ENCODE assay signal across 18 cellular contexts in genomic region chr13:99064624-99065249, GRCh38.
A peak's percentile ranks its signal among the peaks of the same experiment; 100 is the strongest.
DNase-seq lines count a peak whose midpoint lies in the region; ATAC-seq and TF ChIP-seq lines count a peak whose summit lies in the region.
"Had no signal": no experiment of that assay in that cellular context is flagged by ENCODE, and none has a peak within 500 bp of the region (broad histone marks: within the 10 kb centered on the region; RNA-seq: fewer than 3 reads in every experiment).

No MANE protein-coding gene starts in this region.

- peaks cover 10% of the 10 kb centered on the region for H3K36me3 Mint-ChIP-seq in T-helper 17 cell (ENCODE audit: low read depth)

- no peak for DNase-seq in stimulated activated naive CD8-positive, alpha-beta T cell treated with anti-CD3 and anti-CD28 coated beads, Interleukin-15, amount 100 ng/mL, for 72 hours
- no peak for DNase-seq in stimulated activated naive CD8-positive, alpha-beta T cell treated with anti-CD3 and anti-CD28 coated beads, Interleukin-15, Interleukin-2, amounts not matched to agents 100 U/mL and 50 U/mL, for 24 hours
- DNase-seq in T-helper 17 cell (no peak), kidney tubule cell (ENCODE audit: low spot score) (peak; percentile 43), NCI-H1436 treated with DMSO at 0.1 percent for 48 hours (lab: John Stamatoyannopoulos, UW) (no peak), colonic mucosa (no peak)
- DNase-seq: activated CD4-positive, CD25-positive, alpha-beta regulatory T cell treated with anti-CD3 and anti-CD28 coated beads, Interleukin-2, amount 50 U/mL, for 72 hours; activated CD8-positive, alpha-beta memory T cell treated with anti-CD3 and anti-CD28 coated beads, Interleukin-2, amount 50 U/mL, for 48 hours; activated gamma-delta T cell treated with Interleukin-2 at 50 U/mL for 16 hours; Calu3; endodermal cell; naive thymus-derived CD8-positive, alpha-beta T cell; stimulated activated CD4-positive, alpha-beta T cell treated with anti-CD3 and anti-CD28 coated beads, Interleukin-1b, Interleukin-23, amount 100 ng/mL, for 48 hours; upper lobe of right lung had no signal

- H3K27me3 ChIP-seq in colonic mucosa: no peaks in the 10 kb centered on the region
- H3K27me3 ChIP-seq: upper lobe of right lung had no signal

- H3K4me3 Mint-ChIP-seq in stimulated activated naive CD8-positive, alpha-beta T cell treated with anti-CD3 and anti-CD28 coated beads, Interleukin-15, amount 100 ng/mL, for 72 hours: no peak overlapping the region
- peak overlapping the region; percentile 62 for H3K4me3 Mint-ChIP-seq in T-helper 17 cell
- H3K4me3 Mint-ChIP-seq: endodermal cell had no signal

- no peak for ATAC-seq in stimulated activated naive CD8-positive, alpha-beta T cell treated with anti-CD3 and anti-CD28 coated beads, Interleukin-15, amount 100 ng/mL, for 72 hours
- no peak for ATAC-seq in stimulated activated naive CD8-positive, alpha-beta T cell treated with anti-CD3 and anti-CD28 coated beads, Interleukin-15, Interleukin-2, amounts not matched to agents 100 U/mL and 50 U/mL, for 24 hours
- no peak for ATAC-seq in T-helper 17 cell
- ATAC-seq in HG03039 (IDR thresholded peaks at IDR 0.05; ENCODE audit: unreplicated experiment): no peak
- ATAC-seq: naive thymus-derived CD8-positive, alpha-beta T cell; SK-N-SH treated with all-trans-retinoic acid at 6 μM for 48 hours; upper lobe of right lung had no signal

- intact Hi-C loops in colonic mucosa (cut with DNase I): no loop called here

- H3K4me1 Mint-ChIP-seq in stimulated activated naive CD8-positive, alpha-beta T cell treated with anti-CD3 and anti-CD28 coated beads, Interleukin-15, amount 100 ng/mL, for 72 hours: peaks cover 72% of the 10 kb centered on the region
- H3K4me1 Mint-ChIP-seq in T-helper 17 cell: peaks cover 47% of the 10 kb centered on the region

- H3K9me3 Mint-ChIP-seq in stimulated activated naive CD8-positive, alpha-beta T cell treated with anti-CD3 and anti-CD28 coated beads, Interleukin-15, amount 100 ng/mL, for 72 hours: no peaks in the 10 kb centered on the region
- H3K9me3 Mint-ChIP-seq: endodermal cell; stimulated activated naive CD8-positive, alpha-beta T cell treated with anti-CD3 and anti-CD28 coated beads, Interleukin-15, Interleukin-2, amounts not matched to agents 100 ng/mL and 50 ng/mL, for 24 hours had no signal

- H3K27ac ChIP-seq in colonic mucosa: no peak overlapping the region
- H3K27ac ChIP-seq: parathyroid adenoma, upper lobe of right lung had no signal

- H3K9me3 ChIP-seq in T-helper 17 cell (ENCODE audit: control insufficient read depth, low read length, poor library complexity, severe bottlenecking) (no peaks in the 10 kb centered on the region), colonic mucosa (no peaks in the 10 kb centered on the region)
- H3K9me3 ChIP-seq: upper lobe of right lung had no signal

- TF ChIP-seq CTCF in colonic mucosa (IDR thresholded peaks at IDR 0.05): no peak

- no peak overlapping the region for H3K4me3 ChIP-seq in colonic mucosa
- H3K4me3 ChIP-seq: upper lobe of right lung had no signal

- no peaks in the 10 kb centered on the region for H3K36me3 ChIP-seq in colonic mucosa
- H3K36me3 ChIP-seq: upper lobe of right lung had no signal

- peak overlapping the region; percentile 7 to 13 for H3K27ac Mint-ChIP-seq in stimulated activated naive CD8-positive, alpha-beta T cell treated with anti-CD3 and anti-CD28 coated beads, Interleukin-15, amount 100 ng/mL, for 72 hours
- peak overlapping the region; percentile 72 for H3K27ac Mint-ChIP-seq in T-helper 17 cell
- H3K27ac Mint-ChIP-seq: endodermal cell had no signal

- H3K27me3 Mint-ChIP-seq in stimulated activated naive CD8-positive, alpha-beta T cell treated with anti-CD3 and anti-CD28 coated beads, Interleukin-15, amount 100 ng/mL, for 72 hours: no peaks in the 10 kb centered on the region
- H3K27me3 Mint-ChIP-seq in T-helper 17 cell: no peaks in the 10 kb centered on the region
- H3K27me3 Mint-ChIP-seq: stimulated activated naive CD8-positive, alpha-beta T cell treated with anti-CD3 and anti-CD28 coated beads, Interleukin-15, Interleukin-2, amounts not matched to agents 100 ng/mL and 50 ng/mL, for 24 hours had no signal

- no peak overlapping the region for H3K9ac ChIP-seq in colonic mucosa (ENCODE audit: low read depth in 2 of 2, low read length in 2 of 2)
- H3K9ac ChIP-seq: parathyroid adenoma had no signal

- no peaks in the 10 kb centered on the region for H3K4me1 ChIP-seq in colonic mucosa
